10 cellular contexts compared by ENCODE assay signal in the genomic region with DNA sequence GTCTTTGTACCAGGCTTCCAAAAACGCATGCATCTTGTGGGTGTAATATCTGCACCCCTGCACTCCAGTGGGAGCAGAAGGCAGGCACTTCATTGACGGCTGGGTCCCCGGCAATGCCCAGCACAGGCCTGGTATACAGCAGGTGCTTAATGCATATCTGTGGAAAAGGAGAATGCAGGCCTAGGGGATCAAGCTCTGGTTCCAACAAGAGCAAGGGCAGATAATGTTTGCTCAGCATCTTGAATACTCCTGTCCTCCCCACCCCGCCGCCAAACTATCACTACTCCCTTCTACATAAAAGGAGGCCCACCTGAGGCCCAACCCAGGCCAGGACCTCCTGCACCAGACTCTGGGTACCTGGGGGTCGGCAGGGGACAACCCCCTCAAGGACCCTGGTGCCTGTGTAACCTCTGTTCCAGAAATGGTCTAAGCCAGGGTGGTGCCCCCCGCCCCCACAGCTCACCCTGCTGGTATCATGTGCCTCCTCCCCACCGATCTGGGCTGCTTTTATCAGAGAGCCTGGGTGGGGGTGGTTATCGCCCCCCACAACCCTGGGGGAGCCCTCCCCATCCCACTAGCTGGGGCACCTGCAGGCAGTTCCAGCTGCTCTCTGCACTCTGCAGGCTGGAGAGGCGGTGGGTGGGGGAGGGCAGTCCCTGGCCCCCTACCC. TPM values are rescaled to one million over a fixed set of nuclear protein-coding genes. Genes with fewer than 3 reads are reported as not detected.
DNase-seq lines count a peak whose midpoint lies in the region; ATAC-seq and TF ChIP-seq lines count a peak whose summit lies in the region.
"Had no signal": no experiment of that assay in that cellular context is flagged by ENCODE, and none has a peak within 500 bp of the region (broad histone marks: within the 10 kb centered on the region; RNA-seq: fewer than 3 reads in every experiment).

No MANE protein-coding gene starts in this region.

- ATAC-seq in HG03460 (IDR thresholded peaks at IDR 0.05; ENCODE audit: unreplicated experiment): no peak

- H3K9me2 ChIP-seq in hepatocyte (replicated peaks; ENCODE audit: insufficient read depth): no peaks in the 10 kb centered on the region

- TF ChIP-seq CTCF in WERI-Rb-1 (IDR thresholded peaks at IDR 0.05; ENCODE audit: low read depth, low read length): no peak
- TF ChIP-seq CTCF in hepatocyte (IDR thresholded peaks at IDR 0.05; ENCODE audit: poor library complexity): no peak

- CTCF ChIA-PET in activated CD4-positive, alpha-beta T cell treated with anti-CD3 and anti-CD28 coated beads, Interleukin-2, amount 10 ng/mL, durations not matched to agents 7 days and 5 days (lab: Charles Lee): interaction anchor here (0.8 to 2.2 kb wide), 4 partner anchors 18 to 194 kb away, joined by 3 to 7 read pairs (median 4); no protein-coding TSS in a partner anchor

- H3K9me3 Mint-ChIP-seq in activated CD4-positive, alpha-beta T cell treated with anti-CD3 and anti-CD28 coated beads, Interleukin-2, amount 10 ng/mL, durations not matched to agents 7 days and 5 days: no peaks in the 10 kb centered on the region
- no peaks in the 10 kb centered on the region for H3K9me3 Mint-ChIP-seq in stimulated activated naive CD8-positive, alpha-beta T cell treated with anti-CD3 and anti-CD28 coated beads, Interleukin-15, Interleukin-2, amounts not matched to agents 100 ng/mL and 50 ng/mL, for 24 hours

- H3K9me3 ChIP-seq in WERI-Rb-1 (ENCODE audit: severe bottlenecking): no peaks in the 10 kb centered on the region
- no peaks in the 10 kb centered on the region for H3K9me3 ChIP-seq in hepatocyte (ENCODE audit: low read depth)

- H3K4me3 ChIP-seq in WERI-Rb-1 (ENCODE audit: low read depth, low read length): peak overlapping the region; percentile 20; the same call in 1 of the 2 replicates
- H3K4me3 ChIP-seq in hepatocyte: no peak overlapping the region

- DNase-seq in activated CD4-positive, alpha-beta T cell treated with anti-CD3 and anti-CD28 coated beads, Interleukin-2, amount 10 ng/mL, durations not matched to agents 7 days and 5 days: no peak
- DNase-seq in activated CD4-positive, alpha-beta T cell treated with anti-CD3 and anti-CD28 coated beads for 4 hours: no peak
- DNase-seq in WERI-Rb-1 (no peak), hepatocyte (ENCODE audit: low spot score) (no peak), anterior cingulate cortex (lab: John Stamatoyannopoulos, UW) (no peak), amniotic stem cell (lab: John Stamatoyannopoulos, UW) (no peak)
- DNase-seq: NCI-H524 treated with DMSO at 0.1 percent for 48 hours, occipital lobe had no signal

- peak overlapping the region; percentile 48 for H3K27ac ChIP-seq in WERI-Rb-1
- H3K27ac ChIP-seq in hepatocyte: peak overlapping the region; percentile 97

- no peaks in the 10 kb centered on the region for H3K27me3 ChIP-seq in WERI-Rb-1 (ENCODE audit: insufficient read depth, low read depth, severe bottlenecking)
- H3K27me3 ChIP-seq in hepatocyte: no peaks in the 10 kb centered on the region

- H3K36me3 Mint-ChIP-seq in activated CD4-positive, alpha-beta T cell treated with anti-CD3 and anti-CD28 coated beads, Interleukin-2, amount 10 ng/mL, durations not matched to agents 7 days and 5 days (ENCODE audit: low read depth): no peaks in the 10 kb centered on the region
- peaks cover 3% of the 10 kb centered on the region for H3K36me3 Mint-ChIP-seq in stimulated activated naive CD8-positive, alpha-beta T cell treated with anti-CD3 and anti-CD28 coated beads, Interleukin-15, Interleukin-2, amounts not matched to agents 100 ng/mL and 50 ng/mL, for 24 hours (ENCODE audit: low read depth)

- H3K36me3 ChIP-seq in WERI-Rb-1 (peaks cover 7% of the 10 kb centered on the region), hepatocyte (replicated peaks; ENCODE audit: insufficient read depth, low read depth) (no peaks in the 10 kb centered on the region)

- peak overlapping the region; percentile 83 for H3K4me2 ChIP-seq in hepatocyte

- no peaks in the 10 kb centered on the region for H3K27me3 Mint-ChIP-seq in activated CD4-positive, alpha-beta T cell treated with anti-CD3 and anti-CD28 coated beads, Interleukin-2, amount 10 ng/mL, durations not matched to agents 7 days and 5 days
- H3K27me3 Mint-ChIP-seq in stimulated activated naive CD8-positive, alpha-beta T cell treated with anti-CD3 and anti-CD28 coated beads, Interleukin-15, Interleukin-2, amounts not matched to agents 100 ng/mL and 50 ng/mL, for 24 hours: no peaks in the 10 kb centered on the region

- POLR2A ChIA-PET in activated CD4-positive, alpha-beta T cell treated with anti-CD3 and anti-CD28 coated beads, Interleukin-2, amount 10 ng/mL, durations not matched to agents 7 days and 5 days (lab: Charles Lee): interaction anchor here (0.6 kb wide), 1 partner anchor 438 kb away, joined by 3 read pairs; no protein-coding TSS in a partner anchor

- H3K4me3 Mint-ChIP-seq in activated CD4-positive, alpha-beta T cell treated with anti-CD3 and anti-CD28 coated beads, Interleukin-2, amount 10 ng/mL, durations not matched to agents 7 days and 5 days: peak overlapping the region; percentile 47
- H3K4me3 Mint-ChIP-seq in stimulated activated naive CD8-positive, alpha-beta T cell treated with anti-CD3 and anti-CD28 coated beads, Interleukin-15, Interleukin-2, amounts not matched to agents 100 ng/mL and 50 ng/mL, for 24 hours: peak overlapping the region; percentile 63

- 97% methylated on average over 7 of the region's 10 CpGs for WGBS in hepatocyte (ENCODE audit: low lambda C conversion rate, missing lambda C conversion rate)

- peak overlapping the region; percentile 57 for H3K27ac Mint-ChIP-seq in activated CD4-positive, alpha-beta T cell treated with anti-CD3 and anti-CD28 coated beads, Interleukin-2, amount 10 ng/mL, durations not matched to agents 7 days and 5 days
- H3K27ac Mint-ChIP-seq in stimulated activated naive CD8-positive, alpha-beta T cell treated with anti-CD3 and anti-CD28 coated beads, Interleukin-15, Interleukin-2, amounts not matched to agents 100 ng/mL and 50 ng/mL, for 24 hours: peak overlapping the region; percentile 2

- no peak overlapping the region for H2AFZ ChIP-seq in hepatocyte

- peaks cover 42% of the 10 kb centered on the region for H4K20me1 ChIP-seq in hepatocyte (ENCODE audit: insufficient read depth, poor library complexity, severe bottlenecking)

- H3K4me1 ChIP-seq in hepatocyte (ENCODE audit: insufficient read depth): peaks cover 74% of the 10 kb centered on the region

- H3K79me2 ChIP-seq in hepatocyte: peaks cover 83% of the 10 kb centered on the region

- H3K4me1 Mint-ChIP-seq in activated CD4-positive, alpha-beta T cell treated with anti-CD3 and anti-CD28 coated beads, Interleukin-2, amount 10 ng/mL, durations not matched to agents 7 days and 5 days: peaks cover 61% of the 10 kb centered on the region
- H3K4me1 Mint-ChIP-seq in stimulated activated naive CD8-positive, alpha-beta T cell treated with anti-CD3 and anti-CD28 coated beads, Interleukin-15, Interleukin-2, amounts not matched to agents 100 ng/mL and 50 ng/mL, for 24 hours (ENCODE audit: low read depth): peaks cover 62% of the 10 kb centered on the region

RNA-seq across cellular contexts. Expression of a gene that starts 4.8 kb away (rescaled TPM):
- 10 to 100 TPM; 24.0 to 25.5 TPM for total RNA-seq in activated CD4-positive, alpha-beta T cell treated with anti-CD3 and anti-CD28 coated beads, Interleukin-2, amount 10 ng/mL, durations not matched to agents 7 days and 5 days
- total RNA-seq in hepatocyte: 3.4 and 6.4 TPM in 2 replicates
- polyA plus RNA-seq in hepatocyte: 14.3 and 16.0 TPM in 2 replicates

RNA-seq across cellular contexts. Expression of a gene that starts 10.3 kb away (rescaled TPM):
- total RNA-seq in activated CD4-positive, alpha-beta T cell treated with anti-CD3 and anti-CD28 coated beads, Interleukin-2, amount 10 ng/mL, durations not matched to agents 7 days and 5 days: 10 to 100 TPM; 44.2 to 54.7 TPM
- 13.2 and 13.4 TPM in 2 replicates for total RNA-seq in hepatocyte
- 22.8 and 26.2 TPM in 2 replicates for polyA plus RNA-seq in hepatocyte

RNA-seq across cellular contexts. Expression of a gene that starts 26.7 kb away (rescaled TPM):
- 100 to 1,000 TPM; 180 TPM for total RNA-seq in activated CD4-positive, alpha-beta T cell treated with anti-CD3 and anti-CD28 coated beads, Interleukin-2, amount 10 ng/mL, durations not matched to agents 7 days and 5 days
- 62.5 and 77.5 TPM in 2 replicates for total RNA-seq in hepatocyte
- polyA plus RNA-seq in hepatocyte: 99.7 and 102 TPM in 2 replicates

RNA-seq across cellular contexts. Expression of a gene that starts 46.5 kb away (rescaled TPM):
- 10 to 100 TPM; 22.2 to 28.8 TPM for total RNA-seq in activated CD4-positive, alpha-beta T cell treated with anti-CD3 and anti-CD28 coated beads, Interleukin-2, amount 10 ng/mL, durations not matched to agents 7 days and 5 days
- 1.4 and 1.7 TPM in 2 replicates for total RNA-seq in hepatocyte
- polyA plus RNA-seq in hepatocyte: 2.4 and 3.1 TPM in 2 replicates

RNA-seq across cellular contexts. Expression of a gene that starts 46.7 kb away (rescaled TPM):
- total RNA-seq in activated CD4-positive, alpha-beta T cell treated with anti-CD3 and anti-CD28 coated beads, Interleukin-2, amount 10 ng/mL, durations not matched to agents 7 days and 5 days: 10 to 100 TPM; 10.6 to 13.3 TPM
- 2.4 and 5.3 TPM in 2 replicates for total RNA-seq in hepatocyte
- 11.0 and 11.6 TPM in 2 replicates for polyA plus RNA-seq in hepatocyte
